ENCODE assay signal across 8 cellular contexts in genomic region chr6:21593927-21594421, GRCh38. TPM values are rescaled to one million over a fixed set of nuclear protein-coding genes. Genes with fewer than 3 reads are reported as not detected.
DNase-seq lines count a peak whose midpoint lies in the region; ATAC-seq and TF ChIP-seq lines count a peak whose summit lies in the region.

No MANE protein-coding gene starts in this region.

- POLR2A ChIA-PET in WTC11 (lab: Charles Lee), result interaction anchor here (0.6 to 4.7 kb wide), 33 partner anchors 8 to 1190 kb away, joined by 3 to 81 read pairs (median 4); no protein-coding TSS in a partner anchor

- H3K4me3 ChIP-seq in fibroblast of the aortic adventitia (ENCODE audit: low read depth, low read length), result peak overlapping the region; percentile 95

- H3K4me3 Mint-ChIP-seq in WTC11, result no peak overlapping the region

- no peak overlapping the region for H3K27ac Mint-ChIP-seq in WTC11

- no peaks in the 10 kb centered on the region; the same call in 1 of the 2 replicates for H3K27me3 Mint-ChIP-seq in WTC11 (ENCODE audit: low read depth)

- no peak for TF ChIP-seq CTCF in WTC11 (IDR thresholded peaks at IDR 0.05)
- TF ChIP-seq CTCF in fibroblast of the aortic adventitia (IDR thresholded peaks at IDR 0.05; ENCODE audit: insufficient read depth, low read length), result no peak

- peaks cover 21% of the 10 kb centered on the region for H3K4me1 Mint-ChIP-seq in WTC11

- peak; percentile 19 for ATAC-seq in GM19395 (IDR thresholded peaks at IDR 0.05; ENCODE audit: unreplicated experiment)
- peak; percentile 9 for ATAC-seq in HG03460 (IDR thresholded peaks at IDR 0.05; ENCODE audit: unreplicated experiment)
- peak; percentile 2 for ATAC-seq in WTC11

- CTCF ChIA-PET in WTC11 (lab: Charles Lee), result interaction anchor here (0.6 to 2.0 kb wide), 10 partner anchors 8 to 1043 kb away, joined by 3 to 9 read pairs (median 3); no protein-coding TSS in a partner anchor

- peak; percentile 45 for DNase-seq in COLO668 (lab: John Stamatoyannopoulos, UW; ENCODE audit: unreplicated experiment)
- DNase-seq in WTC11 (ENCODE audit: low spot score), result peak; percentile 26
- DNase-seq in fibroblast of the aortic adventitia (ENCODE audit: low read depth), result peak; percentile 74
- DNase-seq in occipital lobe (lab: John Stamatoyannopoulos, UW), result peak; percentile 57
- no peak for DNase-seq in activated CD4-positive, CD25-positive, alpha-beta regulatory T cell treated with anti-CD3 and anti-CD28 coated beads, Interleukin-2, amount 50 U/mL, for 72 hours
- DNase-seq in superior temporal gyrus (ENCODE audit: extremely low spot score), result no peak

- H3K36me3 Mint-ChIP-seq in WTC11, result peaks cover 40% of the 10 kb centered on the region

- H3K9me3 Mint-ChIP-seq in WTC11, result no peaks in the 10 kb centered on the region

TF ChIP-seq in WTC11, 78 proteins besides CTCF, POLR2A, EP300 and RAD21:
- TF ChIP-seq ESRRA (CRISPR knock-in tag; IDR thresholded peaks at IDR 0.05; ENCODE audit: borderline replicate concordance) (no peak), CBFB (CRISPR knock-in tag; IDR thresholded peaks at IDR 0.05; ENCODE audit: low read depth) (0 out of 2 replicates have a peak, but pooled peaks have one; percentile 1), MYBL2 (CRISPR knock-in tag; IDR thresholded peaks at IDR 0.05) (no peak), USF2 (CRISPR knock-in tag; IDR thresholded peaks at IDR 0.05) (0 out of 2 replicates have a peak, but pooled peaks have one; percentile 1), FOXJ3 (CRISPR knock-in tag; IDR thresholded peaks at IDR 0.05; ENCODE audit: borderline replicate concordance) (no peak), EMX1 (CRISPR knock-in tag; IDR thresholded peaks at IDR 0.05) (0 out of 2 replicates have a peak, but pooled peaks have one; percentile 11), AFF4 (CRISPR knock-in tag; IDR thresholded peaks at IDR 0.05; ENCODE audit: borderline replicate concordance) (peak; percentile 13; the same call in 1 of the 2 replicates), CREM (CRISPR knock-in tag; IDR thresholded peaks at IDR 0.05) (peak; percentile 13; the same call in 1 of the 2 replicates), SP1 (CRISPR knock-in tag; conservative IDR thresholded peaks at IDR 0.05) (no peak), HMGXB4 (CRISPR knock-in tag; IDR thresholded peaks at IDR 0.05) (peak; percentile 12; the same call in 1 of the 2 replicates), TCF7 (CRISPR knock-in tag; IDR thresholded peaks at IDR 0.05; ENCODE audit: low read depth) (no peak), USF1 (CRISPR knock-in tag; IDR thresholded peaks at IDR 0.05) (0 out of 2 replicates have a peak, but pooled peaks have one; percentile 17)

RNA-seq across cellular contexts. Expression of gene SOX4, which starts 0.4 kb away (rescaled TPM):
- total RNA-seq in WTC11 (2021) (167 to 182 TPM (median 169 TPM) in 3 replicates), fibroblast of the aortic adventitia (ENCODE audit: low replicate concordance) (12.4 and 66.9 TPM in 2 replicates), occipital lobe (370 TPM)

Comparison
In these comparisons a context has a peak if more than half of its experiments do, and no peak if none do; other contexts are left out.
1. DNase-seq: peak in COLO668 (single experiment), WTC11 (single experiment), fibroblast of the aortic adventitia (single experiment) and occipital lobe (single experiment); none in activated CD4-positive, CD25-positive, alpha-beta regulatory T cell treated with anti-CD3 and anti-CD28 coated beads, Interleukin-2, amount 50 U/mL, for 72 hours (single experiment) and superior temporal gyrus (single experiment).
2. Peak in every context shown above with its lines, with median percentiles within 50 percentile points of each other: ATAC-seq.